8 cellular contexts compared by ENCODE assay signal in genomic region chr5:131254025-131254424, GRCh38. TPM values are rescaled to one million over a fixed set of nuclear protein-coding genes. Genes with fewer than 3 reads are reported as not detected.
A peak's percentile ranks its signal among the peaks of the same experiment; 100 is the strongest.
DNase-seq lines count a peak whose midpoint lies in the region; ATAC-seq and TF ChIP-seq lines count a peak whose summit lies in the region.
"Not testable (repeated sequence)": the region's sequence is repeated elsewhere in the genome, so short reads cannot be mapped to it uniquely, and the experiment has no call there.

No MANE protein-coding gene starts in this region.

- H3K4me1 Mint-ChIP-seq in CD8-positive, alpha-beta T cell (ENCODE audit: low read depth): peaks cover 82% of the 10 kb centered on the region
- H3K4me1 Mint-ChIP-seq in T-helper 2 cell treated with Interferon-gamma antibody and Interleukin-4, amounts not matched to agents 5 μg/mL and 100 μg/mL, for 36 hours (ENCODE audit: low read depth): peaks cover 71% of the 10 kb centered on the region
- H3K4me1 Mint-ChIP-seq in activated T-cell treated with anti-CD3 and anti-CD28 coated beads, Interleukin-2, amount 50 U/mL, for 4 hours (ENCODE audit: low read depth): peaks cover 79% of the 10 kb centered on the region
- H3K4me1 Mint-ChIP-seq in activated naive CD8-positive, alpha-beta T cell (ENCODE audit: low read depth): peaks cover 83% of the 10 kb centered on the region
- H3K4me1 Mint-ChIP-seq in immature natural killer cell: peaks cover 79 to 91% of the 10 kb centered on the region in 2 donors

- POLR2A ChIA-PET in CD8-positive, alpha-beta T cell (lab: Charles Lee): interaction anchor here (0.6 to 8.3 kb wide), 4 partner anchors 10 to 152 kb away, joined by 3 to 130 read pairs (median 5); partner anchors contain the start of gene CDC42SE2

- not testable (repeated sequence) for TF ChIP-seq CTCF in CD8-positive, alpha-beta T cell (IDR thresholded peaks at IDR 0.05); MM.1S (IDR thresholded peaks at IDR 0.05; ENCODE audit: low read length); spleen (IDR thresholded peaks at IDR 0.05 in 8 of 11, conservative IDR thresholded peaks at IDR 0.05 in 3 of 11)

- WGBS in spleen, 5 donors: 77 to 91% (median 85%) methylated on average over 10 of the region's 10 CpGs
- 90% methylated on average over 10 of the region's 10 CpGs for WGBS in urinary bladder

- H3K4me2 ChIP-seq in MM.1S (ENCODE audit: low read depth, low read length): peak overlapping the region; percentile 30; the same call in 1 of the 2 replicates

- intact Hi-C loops in CD8-positive, alpha-beta T cell (cut with DNase I, micrococcal nuclease): loop anchor here (1.0 to 5.0 kb wide), 4 partner anchors 9 to 128 kb away; partner anchors contain the start of gene HINT1 (in 1 of the 2)
- intact Hi-C loops in spleen (cut with DNase I; ENCODE audit: low total_unique reads): not testable (repeated sequence)

- H4K20me1 ChIP-seq in MM.1S (ENCODE audit: insufficient read depth, low read length): not testable (repeated sequence)

- H3K27ac ChIP-seq in CD8-positive, alpha-beta T cell (ENCODE audit: low read depth, low read length): peak overlapping the region; percentile 55
- peak overlapping the region; percentile 85; the same call in 1 of the 2 replicates for H3K27ac ChIP-seq in MM.1S (ENCODE audit: low read length)
- peak overlapping the region; percentile 81 to 100 (median 94) for H3K27ac ChIP-seq in spleen
- H3K27ac ChIP-seq in urinary bladder (ENCODE audit: low read depth): peak overlapping the region; percentile 23

- not testable (repeated sequence) for H2AFZ ChIP-seq in MM.1S (ENCODE audit: low read length)

- H3K9me3 Mint-ChIP-seq in CD8-positive, alpha-beta T cell; T-helper 2 cell treated with Interferon-gamma antibody and Interleukin-4, amounts not matched to agents 5 μg/mL and 100 μg/mL, for 36 hours; activated T-cell treated with anti-CD3 and anti-CD28 coated beads, Interleukin-2, amount 50 U/mL, for 4 hours; activated naive CD8-positive, alpha-beta T cell (ENCODE audit: low read depth); immature natural killer cell: not testable (repeated sequence)

- H3K9me2 ChIP-seq in MM.1S (replicated peaks; ENCODE audit: insufficient read depth, low read length): not testable (repeated sequence)

- H3K4me3 ChIP-seq in CD8-positive, alpha-beta T cell (ENCODE audit: low read depth, low read length): peak overlapping the region; percentile 41
- H3K4me3 ChIP-seq in MM.1S (ENCODE audit: low read length); urinary bladder (ENCODE audit: low read depth, low read length): not testable (repeated sequence)
- peak overlapping the region in 7 of 8 donors; percentile 32 to 72 (median 36) for H3K4me3 ChIP-seq in spleen

- H3K27me3 Mint-ChIP-seq in CD8-positive, alpha-beta T cell (ENCODE audit: low read depth); T-helper 2 cell treated with Interferon-gamma antibody and Interleukin-4, amounts not matched to agents 5 μg/mL and 100 μg/mL, for 36 hours (ENCODE audit: low read depth); activated T-cell treated with anti-CD3 and anti-CD28 coated beads, Interleukin-2, amount 50 U/mL, for 4 hours (ENCODE audit: low read depth); activated naive CD8-positive, alpha-beta T cell; immature natural killer cell (ENCODE audit: low read depth in 3 of 3): not testable (repeated sequence)

- not testable (repeated sequence) for H3K9me3 ChIP-seq in CD8-positive, alpha-beta T cell (ENCODE audit: low read length); MM.1S (replicated peaks; ENCODE audit: insufficient read depth, low read length); spleen

- not testable (repeated sequence) for DNase-seq in CD8-positive, alpha-beta T cell; MM.1S; T-helper 2 cell treated with Interferon-gamma antibody and Interleukin-4, amounts not matched to agents 5 μg/mL and 100 μg/mL, for 36 hours (ENCODE audit: low spot score); activated T-cell treated with anti-CD3 and anti-CD28 coated beads, Interleukin-2, amount 50 U/mL, for 4 hours; immature natural killer cell
- DNase-seq in spleen: peak; percentile 72

- H3K9ac ChIP-seq in MM.1S (ENCODE audit: low read length): not testable (repeated sequence)

- H3K4me1 ChIP-seq in CD8-positive, alpha-beta T cell (ENCODE audit: insufficient read depth, low read length): peaks cover 72% of the 10 kb centered on the region
- H3K4me1 ChIP-seq in MM.1S (ENCODE audit: low read length): peaks cover 43% of the 10 kb centered on the region
- peaks cover 25 to 99% (median 85%) of the 10 kb centered on the region in 6 donors for H3K4me1 ChIP-seq in spleen
- not testable (repeated sequence) for H3K4me1 ChIP-seq in urinary bladder (ENCODE audit: insufficient read depth)

- peak overlapping the region; percentile 94 for H3K4me3 Mint-ChIP-seq in CD8-positive, alpha-beta T cell
- H3K4me3 Mint-ChIP-seq in T-helper 2 cell treated with Interferon-gamma antibody and Interleukin-4, amounts not matched to agents 5 μg/mL and 100 μg/mL, for 36 hours: peak overlapping the region; percentile 93
- H3K4me3 Mint-ChIP-seq in activated T-cell treated with anti-CD3 and anti-CD28 coated beads, Interleukin-2, amount 50 U/mL, for 4 hours: peak overlapping the region; percentile 93
- H3K4me3 Mint-ChIP-seq in activated naive CD8-positive, alpha-beta T cell: peak overlapping the region; percentile 94
- peak overlapping the region; percentile 65 to 97 (median 93) for H3K4me3 Mint-ChIP-seq in immature natural killer cell

- not testable (repeated sequence) for H3K27me3 ChIP-seq in CD8-positive, alpha-beta T cell (ENCODE audit: insufficient read depth, low read length); MM.1S (replicated peaks; ENCODE audit: insufficient read depth, low read length); spleen (replicated peaks in 1 of 7)

- peaks cover 17% of the 10 kb centered on the region for H3F3A ChIP-seq in MM.1S (ENCODE audit: insufficient read depth, low read length)

- H3K36me3 Mint-ChIP-seq in CD8-positive, alpha-beta T cell: peaks cover 26% of the 10 kb centered on the region
- peaks cover 28% of the 10 kb centered on the region for H3K36me3 Mint-ChIP-seq in T-helper 2 cell treated with Interferon-gamma antibody and Interleukin-4, amounts not matched to agents 5 μg/mL and 100 μg/mL, for 36 hours (ENCODE audit: low read depth)
- peaks cover 12% of the 10 kb centered on the region for H3K36me3 Mint-ChIP-seq in activated T-cell treated with anti-CD3 and anti-CD28 coated beads, Interleukin-2, amount 50 U/mL, for 4 hours (ENCODE audit: insufficient read depth)
- H3K36me3 Mint-ChIP-seq in activated naive CD8-positive, alpha-beta T cell; immature natural killer cell: not testable (repeated sequence)

- not testable (repeated sequence) for H3K36me3 ChIP-seq in CD8-positive, alpha-beta T cell (ENCODE audit: insufficient read depth, low read length); MM.1S (replicated peaks; ENCODE audit: insufficient read depth, low read length); spleen; urinary bladder (ENCODE audit: insufficient read depth)

- not testable (repeated sequence) for H3K79me2 ChIP-seq in MM.1S (ENCODE audit: low read length)

- not testable (repeated sequence) for TF ChIP-seq POLR2A in spleen (IDR thresholded peaks at IDR 0.05)

- CTCF ChIA-PET in CD8-positive, alpha-beta T cell (lab: Charles Lee): interaction anchor here (0.7 to 6.6 kb wide), 5 partner anchors 10 to 129 kb away, joined by 3 to 43 read pairs (median 3); partner anchors contain the start of gene CDC42SE2

- H3K27ac Mint-ChIP-seq in CD8-positive, alpha-beta T cell: peak overlapping the region; percentile 95
- H3K27ac Mint-ChIP-seq in T-helper 2 cell treated with Interferon-gamma antibody and Interleukin-4, amounts not matched to agents 5 μg/mL and 100 μg/mL, for 36 hours: peak overlapping the region; percentile 88
- H3K27ac Mint-ChIP-seq in activated naive CD8-positive, alpha-beta T cell: peak overlapping the region; percentile 97
- peak overlapping the region; percentile 89 to 99 (median 94) for H3K27ac Mint-ChIP-seq in immature natural killer cell

- ATAC-seq in CD8-positive, alpha-beta T cell; activated T-cell treated with anti-CD3 and anti-CD28 coated beads, Interleukin-2, amount 50 U/mL, for 4 hours: not testable (repeated sequence)

RNA-seq across cellular contexts. Expression of gene CDC42SE2, which starts 9.8 kb away (rescaled TPM):
- 100 to 1,000 TPM; 340 to 348 TPM for total RNA-seq in CD8-positive, alpha-beta T cell
- 100 to 1,000 TPM in 1 of 3 donors, 10 to 100 TPM in 2; 89.3 to 103 (median 97.5) TPM for total RNA-seq in activated T-cell treated with anti-CD3 and anti-CD28 coated beads, Interleukin-2, amount 50 U/mL, for 4 hours
- polyA plus RNA-seq in immature natural killer cell (100 to 1,000 TPM; 296 to 536 (median 342) TPM), spleen (10 to 100 TPM; 49.6 to 64.6 (median 56.7) TPM), urinary bladder (18.6 TPM)
- total RNA-seq in spleen (100 to 1,000 TPM in 5 of 7 donors, 10 to 100 TPM in 2; 85.3 to 128 (median 113) TPM), urinary bladder (45.5 TPM)

Comparison
In these comparisons a context has a peak if more than half of its experiments do, and no peak if none do; other contexts are left out.
1. H3K27ac ChIP-seq: peak in every context shown above with its lines; median percentile 94 in spleen; 85 in MM.1S; 55 in CD8-positive, alpha-beta T cell; 23 in urinary bladder.